In genomic region chr5:9473624-9474023, GRCh38 we compare ENCODE assay signal across 15 cellular contexts.
"Had no signal": no experiment of that assay in that cellular context is flagged by ENCODE, and none has a peak within 500 bp of the region (broad histone marks: within the 10 kb centered on the region; RNA-seq: fewer than 3 reads in every experiment).

No MANE protein-coding gene starts in this region.

- H3K4me3 ChIP-seq: esophagus squamous epithelium, thyroid gland had no signal

- H3K4me1 ChIP-seq: thyroid gland had no signal

- H3K36me3 ChIP-seq: esophagus squamous epithelium, thyroid gland had no signal

- ATAC-seq: foreskin keratinocyte had no signal

- H3K9me3 ChIP-seq: thyroid gland had no signal

- DNase-seq: activated CD4-positive, alpha-beta T cell treated with anti-CD3 and anti-CD28 coated beads, Interleukin-2, amount 50 U/mL, for 48 hours; activated T-cell treated with anti-CD3 and anti-CD28 coated beads for 4 hours; amniotic stem cell; dermis blood vessel endothelial cell; effector memory CD4-positive, alpha-beta T cell; esophagus squamous epithelium; foreskin keratinocyte; glutamatergic neuron; hypothalamus; islet precursor cell; stimulated activated CD4-positive, alpha-beta T cell treated with anti-CD3 and anti-CD28 coated beads, Interleukin-12 subunit alpha, Interleukin-12 subunit beta, amount 100 ng/mL, for 4 hours; stimulated activated CD4-positive, alpha-beta T cell treated with anti-CD3 and anti-CD28 coated beads, Interleukin-1b, Interleukin-23, amount 100 ng/mL, for 48 hours; stimulated activated CD8-positive, alpha-beta memory T cell treated with anti-CD3 and anti-CD28 coated beads, Interleukin-4, amount 100 ng/mL, for 48 hours; stimulated activated naive CD4-positive, alpha-beta T cell; thyroid gland had no signal

- H3K27me3 ChIP-seq: esophagus squamous epithelium, foreskin keratinocyte, thyroid gland had no signal

- H3K27ac ChIP-seq: esophagus squamous epithelium, foreskin keratinocyte, thyroid gland had no signal
